1 cellular context compared by ENCODE assay signal in the genomic region with DNA sequence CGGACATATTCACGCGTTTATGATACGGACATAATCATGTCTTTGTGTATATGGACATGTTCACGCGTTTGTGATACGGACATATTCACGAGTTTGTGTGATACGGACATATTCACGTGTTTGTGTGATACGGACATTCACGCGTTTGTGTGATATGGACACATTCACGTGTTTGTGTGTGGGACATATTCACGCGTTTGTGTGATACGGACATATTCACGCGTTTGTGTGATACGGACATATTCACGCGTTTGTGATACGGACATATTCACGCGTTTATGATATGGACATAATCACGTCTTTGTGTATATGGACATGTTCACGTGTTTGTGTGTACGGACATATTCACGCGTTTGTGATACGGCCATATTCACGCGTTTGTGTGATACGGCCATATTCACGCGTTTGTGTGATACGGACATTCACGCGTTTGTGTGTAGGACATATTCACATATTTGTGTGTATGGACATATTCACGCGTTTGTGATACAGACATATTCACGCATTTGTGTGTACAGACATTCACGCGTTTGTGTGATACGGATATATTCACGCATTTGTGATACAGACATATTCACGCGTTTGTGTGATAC.
A peak's percentile ranks its signal among the peaks of the same experiment; 100 is the strongest.
TF ChIP-seq lines count a peak whose summit lies in the region.

No MANE protein-coding gene starts in this region.

TF ChIP-seq in K562, 482 proteins besides CTCF, POLR2A, EP300 and RAD21 (continued from another document and continues in another):
- TF ChIP-seq CHD7 (IDR thresholded peaks at IDR 0.05; ENCODE audit: low read depth, low read length) (no peak), ZFPM2 (CRISPR knock-in tag; IDR thresholded peaks at IDR 0.05) (0 out of 2 replicates have a peak, but pooled peaks have one; percentile 40), HINFP (tag; conservative IDR thresholded peaks at IDR 0.05; ENCODE audit: low read depth) (no peak), RHOXF2B (CRISPR knock-in tag; conservative IDR thresholded peaks at IDR 0.05) (0 out of 2 replicates have a peak, but pooled peaks have one; percentile 17), ERF (CRISPR knock-in tag; IDR thresholded peaks at IDR 0.05) (no peak), MTF1 (CRISPR knock-in tag; IDR thresholded peaks at IDR 0.05; ENCODE audit: borderline replicate concordance) (peak; percentile 95), E2F1 (CRISPR knock-in tag; IDR thresholded peaks at IDR 0.05) (no peak), ZBTB5 (IDR thresholded peaks at IDR 0.05) (no peak), SRF (CRISPR knock-in tag; IDR thresholded peaks at IDR 0.05) (peak in 1 of 2 experiments; percentile 22; a peak in 1 of 4 replicates), ZNF431 (CRISPR knock-in tag; IDR thresholded peaks at IDR 0.05) (no peak), MLX (CRISPR knock-in tag; conservative IDR thresholded peaks at IDR 0.05) (peak in 1 of 2 experiments; percentile 22; a peak in 1 of 4 replicates), ZNF507 (tag; conservative IDR thresholded peaks at IDR 0.05) (no peak), NCOA2 (IDR thresholded peaks at IDR 0.05; ENCODE audit: partially characterized antibody in 2 of 2) (no peak), MCM2 (IDR thresholded peaks at IDR 0.05; ENCODE audit: low read depth) (no peak), ZNF134 (CRISPR knock-in tag; conservative IDR thresholded peaks at IDR 0.05) (no peak), ZNF41 (CRISPR knock-in tag; conservative IDR thresholded peaks at IDR 0.05) (0 out of 2 replicates have a peak, but pooled peaks have one; percentile 9), CBX5 (IDR thresholded peaks at IDR 0.05; ENCODE audit: borderline replicate concordance, low read depth) (no peak), TFAM (CRISPR knock-in tag; conservative IDR thresholded peaks at IDR 0.05) (no peak), PTRF (tag; IDR thresholded peaks at IDR 0.05) (peak; percentile 75; the same call in 1 of the 2 replicates), E2F5 (CRISPR knock-in tag; IDR thresholded peaks at IDR 0.05) (no peak), HES1 (IDR thresholded peaks at IDR 0.05; ENCODE audit: low read depth) (no peak), TARDBP (IDR thresholded peaks at IDR 0.05) (no peak), ZNF253 (CRISPR knock-in tag; conservative IDR thresholded peaks at IDR 0.05) (0 out of 2 replicates have a peak, but pooled peaks have one; percentile 54), ZNF398 (CRISPR knock-in tag; IDR thresholded peaks at IDR 0.05) (no peak)
- TF ChIP-seq, protein P1, sequence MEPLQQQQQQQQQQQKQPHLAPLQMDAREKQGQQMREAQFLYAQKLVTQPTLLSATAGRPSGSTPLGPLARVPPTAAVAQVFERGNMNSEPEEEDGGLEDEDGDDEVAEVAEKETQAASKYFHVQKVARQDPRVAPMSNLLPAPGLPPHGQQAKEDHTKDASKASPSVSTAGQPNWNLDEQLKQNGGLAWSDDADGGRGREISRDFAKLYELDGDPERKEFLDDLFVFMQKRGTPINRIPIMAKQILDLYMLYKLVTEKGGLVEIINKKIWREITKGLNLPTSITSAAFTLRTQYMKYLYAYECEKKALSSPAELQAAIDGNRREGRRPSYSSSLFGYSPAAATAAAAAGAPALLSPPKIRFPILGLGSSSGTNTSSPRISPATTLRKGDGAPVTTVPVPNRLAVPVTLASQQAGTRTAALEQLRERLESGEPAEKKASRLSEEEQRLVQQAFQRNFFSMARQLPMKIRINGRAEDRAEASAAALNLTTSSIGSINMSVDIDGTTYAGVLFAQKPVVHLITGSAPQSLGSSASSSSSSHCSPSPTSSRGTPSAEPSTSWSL (CRISPR knock-in tag; IDR thresholded peaks at IDR 0.05; ENCODE audit: borderline replicate concordance), result peak; percentile 54; the same call in 1 of the 2 replicates
- TF ChIP-seq, protein P2, sequence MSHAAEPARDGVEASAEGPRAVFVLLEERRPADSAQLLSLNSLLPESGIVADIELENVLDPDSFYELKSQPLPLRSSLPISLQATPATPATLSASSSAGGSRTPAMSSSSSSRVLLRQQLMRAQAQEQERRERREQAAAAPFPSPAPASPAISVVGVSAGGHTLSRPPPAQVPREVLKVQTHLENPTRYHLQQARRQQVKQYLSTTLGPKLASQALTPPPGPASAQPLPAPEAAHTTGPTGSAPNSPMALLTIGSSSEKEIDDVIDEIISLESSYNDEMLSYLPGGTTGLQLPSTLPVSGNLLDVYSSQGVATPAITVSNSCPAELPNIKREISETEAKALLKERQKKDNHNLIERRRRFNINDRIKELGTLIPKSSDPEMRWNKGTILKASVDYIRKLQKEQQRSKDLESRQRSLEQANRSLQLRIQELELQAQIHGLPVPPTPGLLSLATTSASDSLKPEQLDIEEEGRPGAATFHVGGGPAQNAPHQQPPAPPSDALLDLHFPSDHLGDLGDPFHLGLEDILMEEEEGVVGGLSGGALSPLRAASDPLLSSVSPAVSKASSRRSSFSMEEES (CRISPR knock-in tag; IDR thresholded peaks at IDR 0.05), result peak; percentile 5; the same call in 1 of the 2 replicates
